ENCODE assay signal across 1 cellular context in genomic region chr1:203692565-203693470, GRCh38.
TF ChIP-seq lines count a peak whose summit lies in the region.

No MANE protein-coding gene starts in this region.

TF ChIP-seq in liver, 16 proteins besides CTCF, POLR2A, EP300 and RAD21 (continued from another document):
- TF ChIP-seq REST (IDR thresholded peaks at IDR 0.05), result peak; percentile 94
